ENCODE assay signal across 14 cellular contexts in the genomic region with DNA sequence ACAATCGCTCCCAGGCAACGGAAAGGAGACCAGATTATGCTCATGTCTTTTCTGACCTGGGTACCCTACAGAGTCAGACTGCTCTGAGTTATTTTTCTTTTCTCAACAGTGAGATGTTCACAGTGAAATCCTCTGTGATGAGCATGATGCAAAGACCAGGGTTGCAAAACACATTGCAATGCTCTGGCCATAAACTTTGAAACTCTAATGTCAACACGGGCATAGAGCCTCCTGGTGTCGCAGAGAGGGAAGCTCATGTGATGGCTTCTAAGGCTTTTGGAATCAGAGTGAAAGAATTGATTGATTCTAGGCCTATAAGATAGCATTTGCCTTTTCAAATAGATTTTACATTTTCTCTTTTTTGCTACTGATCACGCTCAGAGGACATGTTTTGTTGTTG.
DNase-seq lines count a peak whose midpoint lies in the region; ATAC-seq, FAIRE-seq and TF ChIP-seq lines count a peak whose summit lies in the region.
"Had no signal": no experiment of that assay in that cellular context is flagged by ENCODE, and none has a peak within 500 bp of the region (broad histone marks: within the 10 kb centered on the region; RNA-seq: fewer than 3 reads in every experiment).

No MANE protein-coding gene starts in this region.

- no peak overlapping the region for H3K4me3 ChIP-seq in adipocyte (ENCODE audit: low read length)
- H3K4me3 ChIP-seq: colonic mucosa had no signal

- H3K27me3 ChIP-seq in adipocyte (replicated peaks; ENCODE audit: control insufficient read depth, insufficient read depth, low read length), result no peaks in the 10 kb centered on the region
- H3K27me3 ChIP-seq: colonic mucosa had no signal

- ATAC-seq in left colon (peak; percentile 66), GM21526 (IDR thresholded peaks at IDR 0.05; ENCODE audit: low FRiP score, unreplicated experiment) (no peak)
- ATAC-seq: Right ventricle myocardium inferior; stimulated activated naive B cell treated with anti-CD40 and anti-IgM and Interleukin-4, amounts not matched to agents 10 μg/mL and 1 μg/mL and 100 μg/mL, for 72 hours had no signal

- peaks cover 12% of the 10 kb centered on the region for H3K4me1 ChIP-seq in adipocyte (ENCODE audit: control insufficient read depth, insufficient read depth, low read length)
- H3K4me1 ChIP-seq: colonic mucosa had no signal

- FAIRE-seq in frontal cortex (lab: Jason Lieb, UNC), result no peak
- FAIRE-seq: HTR-8/SVneo had no signal

- no peaks in the 10 kb centered on the region for H3K36me3 ChIP-seq in adipocyte (ENCODE audit: control insufficient read depth, insufficient read depth, low read length, severe bottlenecking)
- H3K36me3 ChIP-seq: colonic mucosa had no signal

- intact Hi-C loops in left colon (cut with DNase I, micrococcal nuclease), result no loop called here

- H3K9ac ChIP-seq in adipocyte (ENCODE audit: low read length), result no peak overlapping the region

- no peaks in the 10 kb centered on the region for H3K9me3 ChIP-seq in adipocyte (ENCODE audit: control insufficient read depth, low read length)
- H3K9me3 ChIP-seq: colonic mucosa had no signal

- TF ChIP-seq CTCF in AG09319 (IDR thresholded peaks at IDR 0.05; ENCODE audit: low read depth, low read length), result peak; percentile 51

- DNase-seq in AG09319 (ENCODE audit: extremely low read depth, low read depth) (peak; percentile 16), HS-5 (ENCODE audit: low read depth) (peak; percentile 29), adipocyte (ENCODE audit: low read depth) (peak; percentile 88), left colon (peak in 1 of 2 donors; percentile 5), frontal cortex (ENCODE audit: low spot score in 2 of 2) (no peak), NCI-H2029 treated with DMSO at 0.1 percent for 48 hours (lab: John Stamatoyannopoulos, UW) (no peak)
- no peak for DNase-seq in stimulated activated CD4-positive, alpha-beta T cell treated with anti-CD3 and anti-CD28 coated beads, Interleukin-12 subunit alpha, Interleukin-12 subunit beta, amount 100 ng/mL, for 4 hours
- DNase-seq: activated CD4-positive, CD25-positive, alpha-beta regulatory T cell; CD4-positive, alpha-beta memory T cell; colonic mucosa; stimulated activated naive B cell treated with anti-CD40 and anti-IgM and Interleukin-4, amounts not matched to agents 10 μg/mL and 1 μg/mL and 100 μg/mL, for 72 hours had no signal

Comparison
In these comparisons a context has a peak if more than half of its experiments do, and no peak if none do; other contexts are left out.
1. DNase-seq: peak in AG09319 (single experiment), HS-5 (single experiment) and adipocyte (single experiment); none in stimulated activated CD4-positive, alpha-beta T cell treated with anti-CD3 and anti-CD28 coated beads, Interleukin-12 subunit alpha, Interleukin-12 subunit beta, amount 100 ng/mL, for 4 hours (single experiment), frontal cortex (0 of 2) and NCI-H2029 treated with DMSO at 0.1 percent for 48 hours (single experiment).